22 cellular contexts compared by ENCODE assay signal in genomic region chr12:101925935-101926334, GRCh38. TPM values are rescaled to one million over a fixed set of nuclear protein-coding genes. Genes with fewer than 3 reads are reported as not detected.
DNase-seq lines count a peak whose midpoint lies in the region; ATAC-seq and TF ChIP-seq lines count a peak whose summit lies in the region.
"Had no signal": no experiment of that assay in that cellular context is flagged by ENCODE, and none has a peak within 500 bp of the region (broad histone marks: within the 10 kb centered on the region; RNA-seq: fewer than 3 reads in every experiment).

No MANE protein-coding gene starts in this region.

- H3K27ac ChIP-seq in OCI-LY3 (ENCODE audit: low read length) (0 out of 2 replicates have a peak overlapping the region, but pooled peaks have one; percentile 5), skin epidermis (peak overlapping the region in 13 of 21 experiments; percentile 21 to 83 (median 67))
- H3K27ac ChIP-seq: epithelial cell of prostate, KMS-11, RWPE1 had no signal

- peaks cover 5% of the 10 kb centered on the region; the same call in 1 of the 2 replicates for H3K9me3 ChIP-seq in OCI-LY3 (ENCODE audit: insufficient read depth, low read length)
- H3K9me3 ChIP-seq: sigmoid colon had no signal

- no peak overlapping the region for H3K4me3 Mint-ChIP-seq in activated CD4-positive, alpha-beta T cell treated with anti-CD3 and anti-CD28 coated beads for 36 hours
- H3K4me3 Mint-ChIP-seq: activated CD4-positive, alpha-beta T cell treated with anti-CD3 and anti-CD28 coated beads, Interleukin-2, amount 10 ng/mL, durations not matched to agents 7 days and 5 days; activated naive CD8-positive, alpha-beta T cell treated with anti-CD3 and anti-CD28 coated beads, Interleukin-2, amount 10 ng/mL, durations not matched to agents 7 days and 5 days; activated T-cell treated with anti-CD3 and anti-CD28 coated beads, Interleukin-2, amount 50 U/mL, for 24 hours; B cell; natural killer cell treated with Interleukin-12 subunit alpha and Interleukin-12 subunit beta and Interleukin-15 and Interleukin-18, amount 100 ng/mL, for 72 hours; stimulated activated naive CD8-positive, alpha-beta T cell treated with anti-CD3 and anti-CD28 coated beads, Interleukin-15, Interleukin-2, amounts not matched to agents 100 ng/mL and 50 ng/mL, for 24 hours; T-helper 17 cell had no signal

- POLR2A ChIA-PET in activated CD4-positive, alpha-beta T cell treated with anti-CD3 and anti-CD28 coated beads for 36 hours (lab: Charles Lee) = no interaction called here

- DNase-seq in GF-D8 (lab: John Stamatoyannopoulos, UW) = peak; percentile 16
- peak; percentile 57 for DNase-seq in fibroblast of villous mesenchyme (ENCODE audit: low read depth)
- DNase-seq in NCI-H510A (lab: John Stamatoyannopoulos, UW) = no peak
- no peak for DNase-seq in activated CD4-positive, alpha-beta T cell treated with anti-CD3 and anti-CD28 coated beads for 36 hours
- no peak for DNase-seq in NCI-H524 treated with DMSO at 0.1 percent for 48 hours (lab: John Stamatoyannopoulos, UW)
- DNase-seq: activated CD4-positive, alpha-beta T cell treated with anti-CD3 and anti-CD28 coated beads, Interleukin-2, amount 10 ng/mL, durations not matched to agents 7 days and 5 days; activated naive CD8-positive, alpha-beta T cell treated with anti-CD3 and anti-CD28 coated beads, Interleukin-2, amount 10 ng/mL, durations not matched to agents 7 days and 5 days; activated T-cell treated with anti-CD3 and anti-CD28 coated beads, Interleukin-2, amount 50 U/mL, for 24 hours; cerebellar nuclear complex; NCI-H187; NCI-H526 treated with DMSO at 0.1 percent for 48 hours; T-helper 17 cell had no signal

- no peaks in the 10 kb centered on the region for H3K27me3 ChIP-seq in OCI-LY3 (ENCODE audit: low read depth, low read length)
- H3K27me3 ChIP-seq: sigmoid colon had no signal

- H3K27me3 Mint-ChIP-seq in activated CD4-positive, alpha-beta T cell treated with anti-CD3 and anti-CD28 coated beads for 36 hours = peaks cover 3% of the 10 kb centered on the region
- H3K27me3 Mint-ChIP-seq: B cell had no signal

- peaks cover 8% of the 10 kb centered on the region for H3K79me2 ChIP-seq in OCI-LY3 (ENCODE audit: low read length)

- no peak for TF ChIP-seq CTCF in OCI-LY3 (IDR thresholded peaks at IDR 0.05; ENCODE audit: low read depth, low read length)
- no peak for TF ChIP-seq CTCF in fibroblast of villous mesenchyme (IDR thresholded peaks at IDR 0.05; ENCODE audit: insufficient read depth, low read depth, low read length)

- H3K4me1 Mint-ChIP-seq in activated CD4-positive, alpha-beta T cell treated with anti-CD3 and anti-CD28 coated beads for 36 hours = no peaks in the 10 kb centered on the region
- H3K4me1 Mint-ChIP-seq: activated CD4-positive, alpha-beta T cell treated with anti-CD3 and anti-CD28 coated beads, Interleukin-2, amount 10 ng/mL, durations not matched to agents 7 days and 5 days; activated naive CD8-positive, alpha-beta T cell treated with anti-CD3 and anti-CD28 coated beads, Interleukin-2, amount 10 ng/mL, durations not matched to agents 7 days and 5 days; T-helper 17 cell had no signal

- peaks cover 46% of the 10 kb centered on the region for H3K36me3 ChIP-seq in OCI-LY3 (replicated peaks; ENCODE audit: low read depth, low read length)

- H2AFZ ChIP-seq in OCI-LY3 (ENCODE audit: low read depth, low read length) = no peak overlapping the region

- H3K4me2 ChIP-seq in OCI-LY3 (ENCODE audit: low read length) = no peak overlapping the region
- H3K4me2 ChIP-seq: KMS-11 had no signal

- H3K4me3 ChIP-seq in OCI-LY3 (ENCODE audit: low read length) = no peak overlapping the region
- H3K4me3 ChIP-seq in fibroblast of villous mesenchyme (ENCODE audit: low read depth, low read length) = no peak overlapping the region
- no peak overlapping the region for H3K4me3 ChIP-seq in skin epidermis
- H3K4me3 ChIP-seq: sigmoid colon had no signal

- ATAC-seq in GM18511 (IDR thresholded peaks at IDR 0.05; ENCODE audit: unreplicated experiment) = no peak
- no peak for ATAC-seq in activated CD4-positive, alpha-beta T cell treated with anti-CD3 and anti-CD28 coated beads for 36 hours
- ATAC-seq: T-helper 17 cell had no signal

- no peaks in the 10 kb centered on the region for H3K36me3 Mint-ChIP-seq in activated CD4-positive, alpha-beta T cell treated with anti-CD3 and anti-CD28 coated beads for 36 hours (ENCODE audit: low read depth)
- H3K36me3 Mint-ChIP-seq: activated naive CD8-positive, alpha-beta T cell treated with anti-CD3 and anti-CD28 coated beads, Interleukin-2, amount 10 ng/mL, durations not matched to agents 7 days and 5 days had no signal

- CTCF ChIA-PET in activated CD4-positive, alpha-beta T cell treated with anti-CD3 and anti-CD28 coated beads for 36 hours (lab: Charles Lee) = interaction anchor here (0.6 kb wide), 1 partner anchor 703 kb away, joined by 3 read pairs; no protein-coding TSS in a partner anchor

- peaks cover 77% of the 10 kb centered on the region for H3K4me1 ChIP-seq in OCI-LY3 (ENCODE audit: low read length)
- H3K4me1 ChIP-seq: sigmoid colon had no signal

- H3K9ac ChIP-seq in OCI-LY3 (ENCODE audit: low read length) = no peak overlapping the region
- H3K9ac ChIP-seq: KMS-11 had no signal

- H4K20me1 ChIP-seq in OCI-LY3 (ENCODE audit: insufficient read depth, low read length) = no peaks in the 10 kb centered on the region

- intact Hi-C loops in activated CD4-positive, alpha-beta T cell treated with anti-CD3 and anti-CD28 coated beads for 36 hours (cut with DNase I, micrococcal nuclease) = no loop called here

- H3K9me3 Mint-ChIP-seq in activated CD4-positive, alpha-beta T cell treated with anti-CD3 and anti-CD28 coated beads for 36 hours (ENCODE audit: low read depth) = no peaks in the 10 kb centered on the region
- H3K9me3 Mint-ChIP-seq: activated CD4-positive, alpha-beta T cell treated with anti-CD3 and anti-CD28 coated beads, Interleukin-2, amount 10 ng/mL, durations not matched to agents 7 days and 5 days; activated naive CD8-positive, alpha-beta T cell treated with anti-CD3 and anti-CD28 coated beads, Interleukin-2, amount 10 ng/mL, durations not matched to agents 7 days and 5 days; activated T-cell treated with anti-CD3 and anti-CD28 coated beads, Interleukin-2, amount 50 U/mL, for 24 hours; natural killer cell treated with Interleukin-12 subunit alpha and Interleukin-12 subunit beta and Interleukin-15 and Interleukin-18, amount 100 ng/mL, for 72 hours had no signal

- H3K27ac Mint-ChIP-seq in activated CD4-positive, alpha-beta T cell treated with anti-CD3 and anti-CD28 coated beads for 36 hours = no peak overlapping the region
- H3K27ac Mint-ChIP-seq: activated CD4-positive, alpha-beta T cell treated with anti-CD3 and anti-CD28 coated beads, Interleukin-2, amount 10 ng/mL, durations not matched to agents 7 days and 5 days; activated naive CD8-positive, alpha-beta T cell treated with anti-CD3 and anti-CD28 coated beads, Interleukin-2, amount 10 ng/mL, durations not matched to agents 7 days and 5 days; activated T-cell treated with anti-CD3 and anti-CD28 coated beads, Interleukin-2, amount 50 U/mL, for 24 hours; stimulated activated naive CD8-positive, alpha-beta T cell treated with anti-CD3 and anti-CD28 coated beads, Interleukin-15, Interleukin-2, amounts not matched to agents 100 ng/mL and 50 ng/mL, for 24 hours; T-helper 17 cell had no signal

RNA-seq across cellular contexts. Expression of gene DRAM1, which starts 48.6 kb away (rescaled TPM):
- total RNA-seq in fibroblast of villous mesenchyme = 95.7 and 344 TPM in 2 replicates
- 1 to 10 TPM; 2.3 to 2.4 TPM for total RNA-seq in activated CD4-positive, alpha-beta T cell treated with anti-CD3 and anti-CD28 coated beads for 36 hours

Comparison
In these comparisons a context has a peak if more than half of its experiments do, and no peak if none do; other contexts are left out.
1. DNase-seq: peak in GF-D8 (single experiment) and fibroblast of villous mesenchyme (single experiment); none in NCI-H510A (single experiment), activated CD4-positive, alpha-beta T cell treated with anti-CD3 and anti-CD28 coated beads for 36 hours (single experiment) and NCI-H524 treated with DMSO at 0.1 percent for 48 hours (single experiment).
2. RNA of gene DRAM1, which starts 48.6 kb away (total RNA-seq): 95.7 to 344 TPM in fibroblast of villous mesenchyme; 2.3 to 2.4 TPM in activated CD4-positive, alpha-beta T cell treated with anti-CD3 and anti-CD28 coated beads for 36 hours; every median in the first group is over 10 times any median in the second.